Comparison of ENCODE assay signal across 1 cellular context in the genomic region with DNA sequence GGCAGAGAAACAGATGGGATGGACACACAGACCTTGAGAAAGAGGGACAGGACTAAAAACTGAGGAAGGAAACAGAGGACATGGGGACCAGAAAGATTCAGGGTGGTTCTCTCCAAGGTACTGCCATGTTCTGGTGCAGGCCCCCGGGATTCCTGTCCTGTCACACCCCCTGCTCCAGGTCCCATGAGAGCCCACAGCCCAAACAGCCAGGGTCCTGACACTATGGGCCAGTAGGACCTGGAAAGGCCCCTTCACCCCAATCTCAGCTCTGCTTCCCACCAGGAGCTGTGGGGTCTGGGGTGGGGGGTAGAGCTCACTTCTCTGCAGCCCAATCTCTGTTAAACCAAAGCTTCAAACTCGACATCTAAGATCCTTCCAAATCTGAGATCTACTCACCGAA.
TF ChIP-seq lines count a peak whose summit lies in the region.

No MANE protein-coding gene starts in this region.

TF ChIP-seq in WTC11, 78 proteins besides CTCF, POLR2A, EP300 and RAD21 (continued from another document):
- TF ChIP-seq ATF6 (CRISPR knock-in tag; IDR thresholded peaks at IDR 0.05) (no peak), PRRX2 (CRISPR knock-in tag; IDR thresholded peaks at IDR 0.05) (no peak), NFE2L1 (CRISPR knock-in tag; IDR thresholded peaks at IDR 0.05) (no peak), OVOL2 (CRISPR knock-in tag; IDR thresholded peaks at IDR 0.05; ENCODE audit: borderline replicate concordance) (no peak), JUN (CRISPR knock-in tag; IDR thresholded peaks at IDR 0.05) (no peak), ZNF512 (CRISPR knock-in tag; IDR thresholded peaks at IDR 0.05; ENCODE audit: borderline replicate concordance) (no peak)
- TF ChIP-seq, protein P1, sequence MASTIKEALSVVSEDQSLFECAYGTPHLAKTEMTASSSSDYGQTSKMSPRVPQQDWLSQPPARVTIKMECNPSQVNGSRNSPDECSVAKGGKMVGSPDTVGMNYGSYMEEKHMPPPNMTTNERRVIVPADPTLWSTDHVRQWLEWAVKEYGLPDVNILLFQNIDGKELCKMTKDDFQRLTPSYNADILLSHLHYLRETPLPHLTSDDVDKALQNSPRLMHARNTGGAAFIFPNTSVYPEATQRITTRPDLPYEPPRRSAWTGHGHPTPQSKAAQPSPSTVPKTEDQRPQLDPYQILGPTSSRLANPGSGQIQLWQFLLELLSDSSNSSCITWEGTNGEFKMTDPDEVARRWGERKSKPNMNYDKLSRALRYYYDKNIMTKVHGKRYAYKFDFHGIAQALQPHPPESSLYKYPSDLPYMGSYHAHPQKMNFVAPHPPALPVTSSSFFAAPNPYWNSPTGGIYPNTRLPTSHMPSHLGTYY (CRISPR knock-in tag; IDR thresholded peaks at IDR 0.05), result no peak
- TF ChIP-seq, protein P2, sequence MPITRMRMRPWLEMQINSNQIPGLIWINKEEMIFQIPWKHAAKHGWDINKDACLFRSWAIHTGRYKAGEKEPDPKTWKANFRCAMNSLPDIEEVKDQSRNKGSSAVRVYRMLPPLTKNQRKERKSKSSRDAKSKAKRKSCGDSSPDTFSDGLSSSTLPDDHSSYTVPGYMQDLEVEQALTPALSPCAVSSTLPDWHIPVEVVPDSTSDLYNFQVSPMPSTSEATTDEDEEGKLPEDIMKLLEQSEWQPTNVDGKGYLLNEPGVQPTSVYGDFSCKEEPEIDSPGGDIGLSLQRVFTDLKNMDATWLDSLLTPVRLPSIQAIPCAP (CRISPR knock-in tag; IDR thresholded peaks at IDR 0.05), result no peak
- TF ChIP-seq, protein P3, sequence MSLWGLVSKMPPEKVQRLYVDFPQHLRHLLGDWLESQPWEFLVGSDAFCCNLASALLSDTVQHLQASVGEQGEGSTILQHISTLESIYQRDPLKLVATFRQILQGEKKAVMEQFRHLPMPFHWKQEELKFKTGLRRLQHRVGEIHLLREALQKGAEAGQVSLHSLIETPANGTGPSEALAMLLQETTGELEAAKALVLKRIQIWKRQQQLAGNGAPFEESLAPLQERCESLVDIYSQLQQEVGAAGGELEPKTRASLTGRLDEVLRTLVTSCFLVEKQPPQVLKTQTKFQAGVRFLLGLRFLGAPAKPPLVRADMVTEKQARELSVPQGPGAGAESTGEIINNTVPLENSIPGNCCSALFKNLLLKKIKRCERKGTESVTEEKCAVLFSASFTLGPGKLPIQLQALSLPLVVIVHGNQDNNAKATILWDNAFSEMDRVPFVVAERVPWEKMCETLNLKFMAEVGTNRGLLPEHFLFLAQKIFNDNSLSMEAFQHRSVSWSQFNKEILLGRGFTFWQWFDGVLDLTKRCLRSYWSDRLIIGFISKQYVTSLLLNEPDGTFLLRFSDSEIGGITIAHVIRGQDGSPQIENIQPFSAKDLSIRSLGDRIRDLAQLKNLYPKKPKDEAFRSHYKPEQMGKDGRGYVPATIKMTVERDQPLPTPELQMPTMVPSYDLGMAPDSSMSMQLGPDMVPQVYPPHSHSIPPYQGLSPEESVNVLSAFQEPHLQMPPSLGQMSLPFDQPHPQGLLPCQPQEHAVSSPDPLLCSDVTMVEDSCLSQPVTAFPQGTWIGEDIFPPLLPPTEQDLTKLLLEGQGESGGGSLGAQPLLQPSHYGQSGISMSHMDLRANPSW (CRISPR knock-in tag; conservative IDR thresholded peaks at IDR 0.05; ENCODE audit: low read depth), result no peak
